ENCODE assay signal across 8 cellular contexts in genomic region chr17:74776990-74777389, GRCh38. TPM values are rescaled to one million over a fixed set of nuclear protein-coding genes. Genes with fewer than 3 reads are reported as not detected.
DNase-seq lines count a peak whose midpoint lies in the region; ATAC-seq and TF ChIP-seq lines count a peak whose summit lies in the region.

No MANE protein-coding gene starts in this region.

- peaks cover 41% of the 10 kb centered on the region for H3K4me1 Mint-ChIP-seq in mesothelial cell of epicardium

- H3K27me3 ChIP-seq in heart right ventricle, result no peaks in the 10 kb centered on the region
- H3K27me3 ChIP-seq in brain microvascular endothelial cell (replicated peaks), result no peaks in the 10 kb centered on the region

- H3K4me3 ChIP-seq in heart right ventricle (peak overlapping the region; percentile 67 to 98 (median 88)), brain microvascular endothelial cell (ENCODE audit: low read depth, low read length) (peak overlapping the region; percentile 89)

- peak overlapping the region; percentile 85 for H3K4me3 Mint-ChIP-seq in mesothelial cell of epicardium

- no peak overlapping the region for H3K27ac Mint-ChIP-seq in mesothelial cell of epicardium

- peaks cover 5% of the 10 kb centered on the region for H3K36me3 Mint-ChIP-seq in mesothelial cell of epicardium

- in situ Hi-C loops in brain microvascular endothelial cell (cut with HindIII; ENCODE audit: low pct_ligation_motif_present, low sequenced_read_pairs), result no loop called here

- no peak for TF ChIP-seq CTCF in heart right ventricle (IDR thresholded peaks at IDR 0.05)
- TF ChIP-seq CTCF in brain microvascular endothelial cell (IDR thresholded peaks at IDR 0.05; ENCODE audit: low read depth, low read length, missing control alignments), result no peak
- no peak for TF ChIP-seq CTCF in mesothelial cell of epicardium (IDR thresholded peaks at IDR 0.05; ENCODE audit: unreplicated experiment)

- intact Hi-C loops in heart right ventricle (cut with DNase I) (no loop called here), Right ventricle myocardium inferior (cut with DNase I) (loop anchor here (5.0 kb wide), 1 partner anchor 95 kb away; the partner anchor contains the start of gene FDXR)

- H3K36me3 ChIP-seq in heart right ventricle (peaks cover 0 to 49% (median 11%) of the 10 kb centered on the region in 9 donors), brain microvascular endothelial cell (replicated peaks) (peaks cover 33% of the 10 kb centered on the region)

- ATAC-seq in heart right ventricle (no peak), Right ventricle myocardium inferior (no peak), GM21360 (IDR thresholded peaks at IDR 0.05; ENCODE audit: unreplicated experiment) (no peak), HG02973 (IDR thresholded peaks at IDR 0.05; ENCODE audit: unreplicated experiment) (no peak), HG02759 (IDR thresholded peaks at IDR 0.05; ENCODE audit: unreplicated experiment) (no peak), GM18873 (IDR thresholded peaks at IDR 0.05; ENCODE audit: low FRiP score, unreplicated experiment) (no peak)

- H3K27ac ChIP-seq in heart right ventricle (peak overlapping the region in 4 of 10 donors; percentile 72 to 88 (median 82)), brain microvascular endothelial cell (no peak overlapping the region)

- DNase-seq in heart right ventricle, result no peak
- no peak for DNase-seq in Right ventricle myocardium inferior (ENCODE audit: missing footprints)
- DNase-seq in brain microvascular endothelial cell, result no peak
- no peak for DNase-seq in mesothelial cell of epicardium (ENCODE audit: low spot score in 2 of 2, unreplicated experiment in 2 of 2)

- 20 to 27% methylated on average over 10 of the region's 10 CpGs for WGBS in heart right ventricle, 2 donors

- H3K9me3 Mint-ChIP-seq in mesothelial cell of epicardium, result no peaks in the 10 kb centered on the region

- H3K4me1 ChIP-seq in heart right ventricle, result peaks cover 4 to 72% (median 25%) of the 10 kb centered on the region in 9 donors

- H3K9me3 ChIP-seq in heart right ventricle, result no peaks in the 10 kb centered on the region

- H3K27me3 Mint-ChIP-seq in mesothelial cell of epicardium (ENCODE audit: low read depth), result no peaks in the 10 kb centered on the region

RNA-seq across cellular contexts. Expression of gene NAT9, which starts 0.8 kb away (rescaled TPM):
- total RNA-seq in heart right ventricle (10 to 100 TPM; 10.6 to 25.9 (median 17.0) TPM), Right ventricle myocardium inferior (19.4 TPM), mesothelial cell of epicardium (78.2 to 83.7 TPM (median 83.1 TPM) in 3 replicates)
- polyA plus RNA-seq in heart right ventricle, result 10 to 100 TPM; 33.6 to 42.9 TPM

RNA-seq across cellular contexts. Expression of gene NHERF1, which starts 28.6 kb away (rescaled TPM):
- total RNA-seq in heart right ventricle (10 to 100 TPM in 6 of 10 donors, 1 to 10 TPM in 4; 6.7 to 33.4 (median 12.7) TPM), Right ventricle myocardium inferior (15.9 TPM), mesothelial cell of epicardium (34.4 to 36.2 TPM (median 34.8 TPM) in 3 replicates)
- 10 to 100 TPM in 1 of 2 donors, 1 to 10 TPM in 1; 6.9 to 24.5 TPM for polyA plus RNA-seq in heart right ventricle

RNA-seq across cellular contexts. Expression of gene RAB37, which starts 39.9 kb away (rescaled TPM):
- total RNA-seq in heart right ventricle (1 to 10 TPM in 9 of 10 donors, under 1 TPM in 1; 0.95 to 2.8 (median 1.6) TPM), Right ventricle myocardium inferior (2.6 TPM), mesothelial cell of epicardium (0.16 to 0.38 TPM (median 0.24 TPM) in 3 replicates)
- polyA plus RNA-seq in heart right ventricle, result 1 to 10 TPM in 1 of 2 donors, under 1 TPM in 1; 0.93 to 2.7 TPM
